In the genomic region with DNA sequence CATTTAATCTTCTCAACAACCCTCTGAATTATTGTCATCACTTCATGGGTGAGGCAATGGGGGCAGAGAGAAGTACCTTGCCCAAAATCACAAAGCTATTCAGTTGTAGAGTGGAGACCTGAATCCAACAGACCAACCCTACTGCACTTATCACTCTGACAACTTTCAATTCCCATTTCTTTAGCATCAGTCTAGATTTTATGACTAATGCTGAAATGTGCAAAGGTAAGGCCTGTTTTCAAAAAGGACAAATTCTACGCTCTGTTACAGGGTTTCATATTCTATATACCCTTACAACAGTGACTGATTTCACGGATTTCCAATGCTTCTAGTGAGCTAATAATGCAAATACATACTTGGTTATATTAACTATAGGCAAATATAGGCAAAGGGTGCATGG, we compare ENCODE assay signal across 24 cellular contexts.
"Had no signal": no experiment of that assay in that cellular context is flagged by ENCODE, and none has a peak within 500 bp of the region (broad histone marks: within the 10 kb centered on the region; RNA-seq: fewer than 3 reads in every experiment).

No MANE protein-coding gene starts in this region.

- H3K4me1 ChIP-seq: colonic mucosa, right lobe of liver, transverse colon had no signal

- H3K27me3 ChIP-seq: ascending aorta, cardiac muscle cell, colonic mucosa, gastroesophageal sphincter, hepatocyte, right lobe of liver, testis, transverse colon had no signal

- H3K4me3 ChIP-seq: ascending aorta, cardiac muscle cell, colonic mucosa, gastroesophageal sphincter, hepatocyte, left ventricle myocardium inferior, mucosa of descending colon, right lobe of liver, testis, transverse colon had no signal

- DNase-seq: activated CD4-positive, alpha-beta T cell treated with anti-CD3 and anti-CD28 coated beads for 4 hours; activated CD4-positive, alpha-beta T cell treated with anti-CD3 and anti-CD28 coated beads, Interleukin-2, amount 50 U/mL, for 4 hours; activated effector memory CD4-positive, alpha-beta T cell treated with anti-CD3 and anti-CD28 coated beads, Interleukin-2, amount 50 U/mL, for 16 hours; activated naive CD4-positive, alpha-beta T cell treated with anti-CD3 and anti-CD28 coated beads, Interleukin-2, amount 10 ng/mL, durations not matched to agents 7 days and 5 days; activated naive CD8-positive, alpha-beta T cell treated with anti-CD3 and anti-CD28 coated beads, Interleukin-2, amount 10 ng/mL, durations not matched to agents 7 days and 5 days; activated T-cell treated with anti-CD3 and anti-CD28 coated beads for 4 hours; activated T-cell treated with anti-CD3 and anti-CD28 coated beads, Interleukin-2, amount 50 U/mL, for 72 hours; cerebellar nuclear complex; colonic mucosa; effector CD8-positive, alpha-beta T cell; islet precursor cell; left ventricle myocardium inferior; mucosa of descending colon; posterior cingulate gyrus; right lobe of liver; stimulated activated CD4-positive, alpha-beta T cell treated with anti-CD3 and anti-CD28 coated beads, Interleukin-2, amount 100 ng/mL, for 48 hours; stimulated activated naive CD4-positive, alpha-beta T cell treated with Interleukin-2 at 50 U/mL for 16 hours; testis; transverse colon had no signal

- H3K9me3 ChIP-seq: ascending aorta, colonic mucosa, gastroesophageal sphincter, left ventricle myocardium inferior, mucosa of descending colon, right lobe of liver, testis, transverse colon had no signal

- H3K36me3 ChIP-seq: ascending aorta, cardiac muscle cell, colonic mucosa, gastroesophageal sphincter, left ventricle myocardium inferior, right lobe of liver, transverse colon had no signal

- H3K27ac ChIP-seq: ascending aorta, cardiac muscle cell, colonic mucosa, epithelial cell of prostate, gastroesophageal sphincter, hepatocyte, left ventricle myocardium inferior, right lobe of liver, testis, transverse colon had no signal

- ATAC-seq: activated T-cell treated with anti-CD3 and anti-CD28 coated beads, Interleukin-2, amount 50 U/mL, for 72 hours; gastroesophageal sphincter; mucosa of descending colon; right lobe of liver had no signal
